12 cellular contexts compared by ENCODE assay signal in genomic region chr19:1272423-1273262, GRCh38. TPM values are rescaled to one million over a fixed set of nuclear protein-coding genes. Genes with fewer than 3 reads are reported as not detected.
DNase-seq lines count a peak whose midpoint lies in the region; ATAC-seq, FAIRE-seq and TF ChIP-seq lines count a peak whose summit lies in the region.
"Had no signal": no experiment of that assay in that cellular context is flagged by ENCODE, and none has a peak within 500 bp of the region (broad histone marks: within the 10 kb centered on the region; RNA-seq: fewer than 3 reads in every experiment).

No MANE protein-coding gene starts in this region.

- H3K27ac ChIP-seq in DND-41 (ENCODE audit: low read length): no peak overlapping the region
- peak overlapping the region; percentile 100 for H3K27ac ChIP-seq in RWPE1

- H3K79me2 ChIP-seq in DND-41 (ENCODE audit: insufficient read depth, low read length): peaks cover 74% of the 10 kb centered on the region

- peak overlapping the region; percentile 74 for H3K27ac Mint-ChIP-seq in endothelial cell (ENCODE audit: unreplicated experiment)

- H3K4me1 Mint-ChIP-seq in endothelial cell (ENCODE audit: unreplicated experiment): peaks cover 31% of the 10 kb centered on the region

- CTCF ChIA-PET in RWPE1 (lab: Yijun Ruan, JAX): interaction anchor here (0.6 to 1.7 kb wide), 6 partner anchors 10 to 88 kb away, joined by 4 to 11 read pairs (median 6); no protein-coding TSS in a partner anchor

- peaks cover 69% of the 10 kb centered on the region for H4K20me1 ChIP-seq in DND-41 (ENCODE audit: insufficient read depth, low read length)

- no peak overlapping the region for H2AFZ ChIP-seq in DND-41 (ENCODE audit: low read depth, low read length)

- H3K27me3 Mint-ChIP-seq in endothelial cell (ENCODE audit: unreplicated experiment): peaks cover 21% of the 10 kb centered on the region

- peaks cover 82% of the 10 kb centered on the region for H3K4me1 ChIP-seq in DND-41 (ENCODE audit: insufficient read depth, low read length)

- POLR2A ChIA-PET in RWPE1 (lab: Yijun Ruan, JAX; ENCODE audit: low non-redundant PET): interaction anchor here (0.9 to 1.1 kb wide), 2 partner anchors 8 to 20 kb away, joined by 3 read pairs; no protein-coding TSS in a partner anchor

- ATAC-seq in DND-41 (ENCODE audit: insufficient read depth, low read depth) (no peak), GM21825 (IDR thresholded peaks at IDR 0.05; ENCODE audit: unreplicated experiment) (no peak)

- H3K4me3 Mint-ChIP-seq in endothelial cell (ENCODE audit: unreplicated experiment): peak overlapping the region; percentile 77

- H3K36me3 ChIP-seq in DND-41 (ENCODE audit: insufficient read depth, low read length): peaks cover 69% of the 10 kb centered on the region

- no peak for DNase-seq in DND-41
- no peak for DNase-seq in RWPE1 (ENCODE audit: low spot score)
- DNase-seq in endothelial cell (ENCODE audit: low spot score): no peak
- peak; percentile 68 for DNase-seq in pons (ENCODE audit: low spot score)
- no peak for DNase-seq in KBM-7
- DNase-seq in NOMO-1 treated with DMSO at 0.1 percent for 48 hours (lab: John Stamatoyannopoulos, UW; ENCODE audit: unreplicated experiment): no peak
- no peak for DNase-seq in GM12891 (ENCODE audit: insufficient read length, low spot score)
- DNase-seq: HCEC 1CT had no signal

- H3K4me3 ChIP-seq in DND-41 (ENCODE audit: low read depth in 1 of 2, low read length in 2 of 2): peak overlapping the region in 1 of 2 experiments; percentile 95; a peak in 1 of 4 replicates

- no peak for TF ChIP-seq POLR2A in GM12891 (IDR thresholded peaks at IDR 0.05; ENCODE audit: low read depth, low read length)

- H3K36me3 Mint-ChIP-seq in endothelial cell (ENCODE audit: low read depth, unreplicated experiment): peaks cover 30% of the 10 kb centered on the region

- no peaks in the 10 kb centered on the region for H3K27me3 ChIP-seq in DND-41 (ENCODE audit: insufficient read depth, low read length, poor library complexity)

- in situ Hi-C loops in KBM-7 (cut with MboI; ENCODE audit: low pct_unique_long_range_greater_than_20kb, low sequenced_read_pairs): no loop called here

- no peaks in the 10 kb centered on the region for H3K9me3 ChIP-seq in DND-41 (ENCODE audit: insufficient read depth, low read length, severe bottlenecking)

- TF ChIP-seq CTCF in DND-41 (IDR thresholded peaks at IDR 0.05; ENCODE audit: borderline replicate concordance, extremely low read depth, low read length, poor library complexity, severe bottlenecking) (no peak), RWPE1 (conservative IDR thresholded peaks at IDR 0.05; ENCODE audit: low read depth) (no peak), endothelial cell (IDR thresholded peaks at IDR 0.05; ENCODE audit: unreplicated experiment) (no peak)

- peak overlapping the region; percentile 83; the same call in 1 of the 2 replicates for H3K4me2 ChIP-seq in DND-41 (ENCODE audit: insufficient read depth, low read length)

- no peaks in the 10 kb centered on the region for H3K9me3 Mint-ChIP-seq in endothelial cell (ENCODE audit: unreplicated experiment)

- no peak for FAIRE-seq in GM12891 (lab: Jason Lieb, UNC)

- peak overlapping the region; percentile 99 for H3K9ac ChIP-seq in DND-41 (ENCODE audit: low read depth, low read length)

TF ChIP-seq in GM12891, 5 proteins besides CTCF, POLR2A, EP300 and RAD21:
- TF ChIP-seq PAX5 (IDR thresholded peaks at IDR 0.05; ENCODE audit: insufficient read depth, low read length, severe bottlenecking) (no peak), POU2F2 (IDR thresholded peaks at IDR 0.05; ENCODE audit: low read depth, low read length) (no peak)

RNA-seq across cellular contexts. Expression of gene FAM174C, which starts 2.7 kb away (rescaled TPM):
- 22.7 TPM for total RNA-seq in endothelial cell (ENCODE audit: unreplicated experiment)
- 47.7 TPM for polyA plus RNA-seq in GM12891 (2012; ENCODE audit: low read depth, missing spikeins)

RNA-seq across cellular contexts. Expression of gene CIRBP, which starts 3.5 kb away (rescaled TPM):
- total RNA-seq in endothelial cell (ENCODE audit: unreplicated experiment): 315 TPM
- polyA plus RNA-seq in GM12891 (2012; ENCODE audit: low read depth, missing spikeins): 297 TPM

RNA-seq across cellular contexts. Expression of gene EFNA2, which starts 13.0 kb away (rescaled TPM):
- 14.6 TPM for total RNA-seq in endothelial cell (ENCODE audit: unreplicated experiment)
- polyA plus RNA-seq in GM12891 (2012; ENCODE audit: low read depth, missing spikeins): not detected
- total RNA-seq: LHCN-M2; mononuclear cell; T-helper 1 cell treated with Interleukin-12 subunit alpha and Interleukin-12 subunit beta and Interleukin-4 antibody, amounts not matched to agents 30 ng/mL and 1 ng/mL, for 36 hours had no signal

RNA-seq across cellular contexts. Expression of gene MIDN, which starts 24.3 kb away (rescaled TPM):
- 204 TPM for total RNA-seq in endothelial cell (ENCODE audit: unreplicated experiment)
- 16.2 TPM for polyA plus RNA-seq in GM12891 (2012; ENCODE audit: low read depth, missing spikeins)

RNA-seq across cellular contexts. Expression of gene ATP5F1D, which starts 31.1 kb away (rescaled TPM):
- total RNA-seq in endothelial cell (ENCODE audit: unreplicated experiment): 175 TPM
- 209 TPM for polyA plus RNA-seq in GM12891 (2012; ENCODE audit: low read depth, missing spikeins)
